Comparison of ENCODE assay signal across 10 cellular contexts in the genomic region with DNA sequence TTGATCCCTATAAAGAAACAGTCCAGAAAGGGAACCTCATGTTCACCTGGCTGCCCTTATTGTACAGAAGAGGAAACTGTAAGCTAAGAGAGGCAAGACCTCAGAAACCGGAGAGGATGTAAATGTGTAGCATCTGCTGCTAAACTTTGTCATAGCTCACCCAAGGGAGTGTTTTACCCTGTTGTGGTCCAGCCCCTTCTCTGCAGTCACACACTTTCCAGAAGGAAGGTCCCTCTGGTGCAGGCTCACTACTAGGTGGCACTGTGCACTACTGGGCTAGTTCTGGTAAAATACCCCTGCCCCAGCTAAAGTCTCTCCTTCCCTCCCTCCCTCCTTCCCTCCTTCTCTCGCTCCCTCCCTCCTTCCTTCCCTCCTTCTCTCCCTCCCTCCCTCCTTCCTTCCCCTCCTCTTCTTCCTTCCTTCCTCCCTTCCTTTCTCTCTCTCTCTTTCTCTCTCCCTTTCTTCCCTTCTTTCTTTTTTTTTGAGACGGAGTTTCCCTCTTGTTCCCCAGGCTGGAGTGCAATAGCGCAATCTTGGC. TPM values are rescaled to one million over a fixed set of nuclear protein-coding genes. Genes with fewer than 3 reads are reported as not detected.
DNase-seq lines count a peak whose midpoint lies in the region; ATAC-seq, FAIRE-seq and TF ChIP-seq lines count a peak whose summit lies in the region.
"Had no signal": no experiment of that assay in that cellular context is flagged by ENCODE, and none has a peak within 500 bp of the region (broad histone marks: within the 10 kb centered on the region; RNA-seq: fewer than 3 reads in every experiment).

No MANE protein-coding gene starts in this region.

- TF ChIP-seq CTCF in GM06990 (IDR thresholded peaks at IDR 0.05; ENCODE audit: insufficient read depth, low read length, poor library complexity, severe bottlenecking) (peak; percentile 22), H1 (IDR thresholded peaks at IDR 0.05; ENCODE audit: control extremely low read depth in 1 of 3, insufficient read depth in 1 of 3, low read depth in 1 of 3, low read length in 3 of 3) (peak; percentile 49 to 85 (median 72); a peak in 3 of 4 replicates)

- no peak overlapping the region for H2BK12ac ChIP-seq in H1 (ENCODE audit: low read depth, low read length)

- H3K18ac ChIP-seq in H1 (ENCODE audit: extremely low read depth, low read length) = no peak overlapping the region

- no peaks in the 10 kb centered on the region for H3K23me2 ChIP-seq in H1 (ENCODE audit: low read depth, low read length)

- H3K4me1 Mint-ChIP-seq in IgD-negative memory B cell = peaks cover 10 to 16% (median 11%) of the 10 kb centered on the region in 3 donors

- FAIRE-seq in H1 (lab: Jason Lieb, UNC) = peak; percentile 86

- no peak overlapping the region for H2AFZ ChIP-seq in H1 (ENCODE audit: low read length)

- no peaks in the 10 kb centered on the region for H3K79me2 ChIP-seq in H1 (ENCODE audit: control insufficient read depth in 1 of 2, insufficient read depth in 2 of 2, low read length in 2 of 2)

- H2BK120ac ChIP-seq in H1 (replicated peaks; ENCODE audit: low read depth, low read length) = no peak overlapping the region

- H4K8ac ChIP-seq in H1 (ENCODE audit: extremely low read depth, insufficient read depth, low read length) = no peak overlapping the region

- H3K4me3 ChIP-seq in GM06990 (replicated peaks; ENCODE audit: low read depth, low read length) = no peak overlapping the region
- no peak overlapping the region for H3K4me3 ChIP-seq in H1 (ENCODE audit: extremely low read depth in 1 of 4, insufficient read depth in 2 of 4, low read depth in 3 of 4, low read length in 4 of 4)

- H3K27ac ChIP-seq in H1 (ENCODE audit: low read depth, low read length) = no peak overlapping the region

- no peak overlapping the region for H3K23ac ChIP-seq in H1 (ENCODE audit: insufficient read length)

- H3K36me3 Mint-ChIP-seq in IgD-negative memory B cell = no peaks in the 10 kb centered on the region

- CTCF ChIA-PET in H1 (lab: Charles Lee; ENCODE audit: partially characterized antibody) = interaction anchor here (0.6 to 2.0 kb wide), 25 partner anchors 9 to 236 kb away, joined by 3 to 11 read pairs (median 4); no protein-coding TSS in a partner anchor

- H4K20me1 ChIP-seq in H1 (replicated peaks in 1 of 2; ENCODE audit: control insufficient read depth in 1 of 2, insufficient read depth in 2 of 2, low read length in 2 of 2) = no peaks in the 10 kb centered on the region

- H2BK20ac ChIP-seq in H1 (ENCODE audit: low read length) = no peak overlapping the region

- peak; percentile 62 for TF ChIP-seq RAD21 in H1 (IDR thresholded peaks at IDR 0.05 in 1 of 2, conservative IDR thresholded peaks at IDR 0.05 in 1 of 2; ENCODE audit: low read depth in 2 of 2, low read length in 2 of 2)

- no peaks in the 10 kb centered on the region for H3K9me3 Mint-ChIP-seq in IgD-negative memory B cell

- H3K56ac ChIP-seq in H1 (replicated peaks; ENCODE audit: insufficient read length, low read depth, low read length) = no peak overlapping the region

- POLR2A ChIA-PET in H1 (lab: Charles Lee; ENCODE audit: partially characterized antibody) = interaction anchor here (1.1 kb wide), 1 partner anchor 43 kb away, joined by 3 read pairs; no protein-coding TSS in a partner anchor

- TF ChIP-seq POLR2A in H1 (IDR thresholded peaks at IDR 0.05; ENCODE audit: control extremely low read depth in 1 of 2, low read depth in 2 of 2, low read length in 2 of 2) = no peak

- peak overlapping the region in 3 of 4 donors; percentile 58 to 84 (median 80) for H3K4me3 Mint-ChIP-seq in IgD-negative memory B cell

- 0 out of 4 replicates have a peak, but pooled peaks cover under 1 to 4% of the 10 kb centered on the region in 2 experiments for H3K9me3 ChIP-seq in H1 (ENCODE audit: insufficient read depth in 2 of 2, low read depth in 1 of 2, low read length in 1 of 2)

- H4K91ac ChIP-seq in H1 (replicated peaks; ENCODE audit: insufficient read length, low read length) = no peak overlapping the region

- H3K4ac ChIP-seq in H1 (replicated peaks; ENCODE audit: insufficient read length, low read depth, low read length) = no peak overlapping the region

- no peak overlapping the region for H3K9ac ChIP-seq in H1 (replicated peaks in 1 of 4; ENCODE audit: extremely low read depth in 1 of 4, low read depth in 3 of 4, low read length in 3 of 4)

- peak; percentile 43 for DNase-seq in GM06990 (ENCODE audit: extremely low read depth, insufficient read length)
- DNase-seq in H1 (ENCODE audit: low read depth in 1 of 2, low spot score in 2 of 2) = peak in 1 of 2 experiments; percentile 78
- no peak for DNase-seq in COLO668 (lab: John Stamatoyannopoulos, UW; ENCODE audit: unreplicated experiment)
- DNase-seq in activated CD4-positive, alpha-beta T cell treated with anti-CD3 and anti-CD28 coated beads, Interleukin-2, amount 50 U/mL, for 4 hours = no peak
- DNase-seq in stimulated activated naive CD4-positive, alpha-beta T cell (lab: John Stamatoyannopoulos, UW) = no peak
- DNase-seq: NCI-H2227 treated with DMSO at 0.1 percent for 48 hours had no signal

- H3K14ac ChIP-seq in H1 (ENCODE audit: insufficient read length) = no peak overlapping the region

- H3K79me1 ChIP-seq in H1 (ENCODE audit: low read depth, low read length) = no peaks in the 10 kb centered on the region

- 53% methylated on average over 4 of the region's 4 CpGs; no CpG with 5 or more reads in 1 of the 2 experiments for WGBS in H1 (ENCODE audit: extremely low coverage in 1 of 2, insufficient coverage in 1 of 2, insufficient read length in 1 of 2, insufficient replicate concordance in 2 of 2, low coverage in 1 of 2, low lambda C conversion rate in 2 of 2, missing lambda C conversion rate in 1 of 2), 2 experiments

- no peak overlapping the region for H4K5ac ChIP-seq in H1 (ENCODE audit: insufficient read length, low read depth, low read length)

- H3K27me3 ChIP-seq in GM06990 (replicated peaks; ENCODE audit: control insufficient read depth, insufficient read depth, low read length) = no peaks in the 10 kb centered on the region
- no peaks in the 10 kb centered on the region for H3K27me3 ChIP-seq in H1 (replicated peaks in 1 of 4; ENCODE audit: control insufficient read depth in 3 of 4, extremely low read depth in 1 of 4, insufficient read depth in 3 of 4, low read length in 3 of 4)

- TF ChIP-seq EP300 in H1 (IDR thresholded peaks at IDR 0.05; ENCODE audit: borderline replicate concordance in 1 of 2, low read depth in 2 of 2, low read length in 2 of 2) = no peak

- H3K27ac Mint-ChIP-seq in IgD-negative memory B cell = peak overlapping the region; percentile 13 to 88 (median 73)

- H2BK5ac ChIP-seq in H1 (ENCODE audit: low read depth, low read length) = no peak overlapping the region

- H2BK15ac ChIP-seq in H1 (ENCODE audit: low read length) = no peak overlapping the region

- ATAC-seq in GM21367 (IDR thresholded peaks at IDR 0.05; ENCODE audit: unreplicated experiment) = peak; percentile 87
- ATAC-seq in HG03039 (IDR thresholded peaks at IDR 0.05; ENCODE audit: unreplicated experiment) = no peak
- ATAC-seq: right cardiac atrium had no signal

- H3K27me3 Mint-ChIP-seq in IgD-negative memory B cell = no peaks in the 10 kb centered on the region

- no peaks in the 10 kb centered on the region for H3K4me1 ChIP-seq in H1 (replicated peaks in 1 of 4; ENCODE audit: control insufficient read depth in 3 of 4, insufficient read depth in 4 of 4, low read length in 3 of 4)

- H3K36me3 ChIP-seq in GM06990 (ENCODE audit: control insufficient read depth, insufficient read depth, low read length) (no peaks in the 10 kb centered on the region), H1 (ENCODE audit: control insufficient read depth in 2 of 4, insufficient read depth in 4 of 4, low read length in 3 of 4) (no peaks in the 10 kb centered on the region)

- no peak overlapping the region for H2AK5ac ChIP-seq in H1 (ENCODE audit: low read depth, low read length)

- no peak overlapping the region for H3K4me2 ChIP-seq in H1 (ENCODE audit: insufficient read depth in 1 of 2, low read depth in 2 of 2, low read length in 2 of 2)

TF ChIP-seq in H1, 55 proteins besides CTCF, POLR2A, EP300 and RAD21:
- TF ChIP-seq EGR1 (IDR thresholded peaks at IDR 0.05; ENCODE audit: borderline replicate concordance, low read depth, low read length) = peak; percentile 28; the same call in 1 of the 2 replicates
- TF ChIP-seq SP2 (IDR thresholded peaks at IDR 0.05; ENCODE audit: low read length) = no peak
- TF ChIP-seq, protein P1, sequence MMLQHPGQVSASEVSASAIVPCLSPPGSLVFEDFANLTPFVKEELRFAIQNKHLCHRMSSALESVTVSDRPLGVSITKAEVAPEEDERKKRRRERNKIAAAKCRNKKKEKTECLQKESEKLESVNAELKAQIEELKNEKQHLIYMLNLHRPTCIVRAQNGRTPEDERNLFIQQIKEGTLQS (IDR thresholded peaks at IDR 0.05; ENCODE audit: insufficient read depth, low read depth, low read length) = no peak

RNA-seq across cellular contexts. Expression of a gene that starts 42.5 kb away (rescaled TPM):
- polyA plus RNA-seq in IgD-negative memory B cell (19.8 TPM), H1 (2011; rRNA removed) (3.0 and 4.7 TPM in 2 replicates)
- total RNA-seq in H1 (2021; fragmentation: NEBNext Ultra II Directional; extraction: Animal tissue kit (Norgen Biotek cat#: 25700)) = 21.9 and 25.5 TPM in 2 replicates
- 4.5 TPM for polyA plus RNA-seq in H1 (2011; cell fraction: cytosol; rRNA removed)
- polyA plus RNA-seq in H1 (2011; cell fraction: nucleus; rRNA removed) = 6.2 TPM
- 4.3 to 7.6 TPM (median 5.9 TPM) in 4 replicates for polyA plus RNA-seq in H1 (2012, experiment 1 of 2)
- 0.45 TPM for polyA plus RNA-seq in H1 (2012, experiment 2 of 2)
- polyA plus RNA-seq in H1 (2013, experiment 1 of 2) = 5.6 TPM
- polyA plus RNA-seq in H1 (2013, experiment 2 of 2) = 5.2 TPM
- polyA minus RNA-seq in H1 (2011; rRNA and poly(A)+ RNA removed) = 34.9 and 35.0 TPM in 2 replicates
- polyA minus RNA-seq in H1 (2011; cell fraction: cytosol; rRNA and poly(A)+ RNA removed) = 15.0 TPM
- polyA minus RNA-seq in H1 (2011; cell fraction: nucleus; rRNA and poly(A)+ RNA removed) = 51.1 TPM
